Comparison of ENCODE assay signal across 33 cellular contexts in genomic region chr1:43265431-43265830, GRCh38. TPM values are rescaled to one million over a fixed set of nuclear protein-coding genes. Genes with fewer than 3 reads are reported as not detected.
"Had no signal": no experiment of that assay in that cellular context is flagged by ENCODE, and none has a peak within 500 bp of the region (broad histone marks: within the 10 kb centered on the region; RNA-seq: fewer than 3 reads in every experiment).

No MANE protein-coding gene starts in this region.

- H2AFZ ChIP-seq: neural progenitor cell had no signal

- H3K36me3 ChIP-seq: gastroesophageal sphincter, heart right ventricle, neural progenitor cell, prostate gland, spleen, tibial nerve, upper lobe of left lung, uterus had no signal

- H3K9me3 ChIP-seq: gastroesophageal sphincter, mucosa of descending colon, prostate gland, testis, upper lobe of left lung, uterus had no signal

- H3K9ac ChIP-seq: neural progenitor cell had no signal

- ATAC-seq: esophagus mucosa; foreskin keratinocyte; gastroesophageal sphincter; heart right ventricle; mucosa of descending colon; natural killer cell treated with Interleukin-12 subunit alpha and Interleukin-12 subunit beta and Interleukin-15 and Interleukin-18, amount 100 ng/mL, for 72 hours; right cardiac atrium; stimulated activated memory B cell treated with anti-CD40 and anti-IgM and Interleukin-4, amounts not matched to agents 10 μg/mL and 1 μg/mL and 100 μg/mL, for 72 hours; stimulated activated naive CD8-positive, alpha-beta T cell treated with anti-CD3 and anti-CD28 coated beads, Interleukin-15, Interleukin-2, amounts not matched to agents 100 U/mL and 50 U/mL, for 24 hours had no signal

- H3K27me3 ChIP-seq: foreskin keratinocyte, testis, upper lobe of left lung, uterus had no signal

- H3K4me1 ChIP-seq: foreskin keratinocyte, prostate gland, testis, uterus had no signal

- H3K4me2 ChIP-seq: neural progenitor cell had no signal

- DNase-seq: effector CD8-positive, alpha-beta T cell; endodermal cell; foreskin keratinocyte; heart right ventricle; immature natural killer cell; islet precursor cell; mesenchymal stem cell; mucosa of descending colon; naive B cell; right cardiac atrium; spleen; stimulated activated CD4-positive, alpha-beta T cell treated with anti-CD3 and anti-CD28 coated beads, Interleukin-4, amount 100 ng/mL, for 4 hours; stimulated activated naive CD8-positive, alpha-beta T cell treated with anti-CD3 and anti-CD28 coated beads, Interleukin-15, Interleukin-2, amounts not matched to agents 100 U/mL and 50 U/mL, for 24 hours; substantia nigra; upper lobe of left lung; uterus had no signal

- H3K4me3 ChIP-seq: gastroesophageal sphincter, heart right ventricle, mucosa of descending colon, neural progenitor cell, prostate gland, skin epidermis, spleen, testis, tibial nerve, upper lobe of left lung, uterus had no signal

- H3K27ac ChIP-seq: epithelial cell of prostate, foreskin keratinocyte, gastroesophageal sphincter, heart right ventricle, neural progenitor cell, skin epidermis, spleen, testis, upper lobe of left lung, uterus had no signal

- H3K9me3 Mint-ChIP-seq: immature natural killer cell; natural killer cell treated with Interleukin-12 subunit alpha and Interleukin-12 subunit beta and Interleukin-15 and Interleukin-18, amount 100 ng/mL, for 72 hours had no signal

- H3K27ac Mint-ChIP-seq: dendritic cell treated with granulocyte-macrophage colony-stimulating factor and Interleukin-4, amounts not matched to agents 40 ng/mL and 50 ng/mL, for 4 days; endodermal cell; immature natural killer cell; mesothelial cell of epicardium; naive B cell; natural killer cell treated with Interleukin-12 subunit alpha and Interleukin-12 subunit beta and Interleukin-15 and Interleukin-18, amount 100 ng/mL, for 72 hours; neural progenitor cell; stimulated activated memory B cell treated with anti-CD40 and anti-IgM and Interleukin-4, amounts not matched to agents 10 μg/mL and 1 μg/mL and 100 μg/mL, for 72 hours had no signal

- FAIRE-seq: colon had no signal

- H3K4me3 Mint-ChIP-seq: dendritic cell treated with granulocyte-macrophage colony-stimulating factor and Interleukin-4, amounts not matched to agents 40 ng/mL and 50 ng/mL, for 4 days; endodermal cell; immature natural killer cell; mesothelial cell of epicardium; natural killer cell treated with Interleukin-12 subunit alpha and Interleukin-12 subunit beta and Interleukin-15 and Interleukin-18, amount 100 ng/mL, for 72 hours; neural progenitor cell; stimulated activated memory B cell treated with anti-CD40 and anti-IgM and Interleukin-4, amounts not matched to agents 10 μg/mL and 1 μg/mL and 100 μg/mL, for 72 hours had no signal

- H3K36me3 Mint-ChIP-seq: immature natural killer cell had no signal

- H3K4me1 Mint-ChIP-seq: neural progenitor cell had no signal

RNA-seq across cellular contexts. Expression of gene TMEM125, which starts 4.4 kb away (rescaled TPM):
- total RNA-seq: fibroblast of lung; lung microvascular endothelial cell; natural killer cell treated with Interleukin-12 subunit alpha and Interleukin-12 subunit beta and Interleukin-15 and Interleukin-18, amount 100 ng/mL, for 72 hours; osteoblast; spleen had no signal

RNA-seq across cellular contexts. Expression of gene C1orf210, which starts 19.9 kb away (rescaled TPM):
- total RNA-seq: cerebellum; fibroblast of lung; heart right ventricle; lung microvascular endothelial cell; natural killer cell treated with Interleukin-12 subunit alpha and Interleukin-12 subunit beta and Interleukin-15 and Interleukin-18, amount 100 ng/mL, for 72 hours; osteoblast; right cardiac atrium; spleen; tibial nerve had no signal
- polyA plus RNA-seq: fibroblast of lung, heart right ventricle, immature natural killer cell, spleen had no signal

RNA-seq across cellular contexts. Expression of gene TIE1, which starts 35.4 kb away (rescaled TPM):
- total RNA-seq: fibroblast of lung, foreskin keratinocyte, osteoblast had no signal
- polyA plus RNA-seq: foreskin keratinocyte had no signal
